Comparison of ENCODE assay signal across 20 cellular contexts in the genomic region with DNA sequence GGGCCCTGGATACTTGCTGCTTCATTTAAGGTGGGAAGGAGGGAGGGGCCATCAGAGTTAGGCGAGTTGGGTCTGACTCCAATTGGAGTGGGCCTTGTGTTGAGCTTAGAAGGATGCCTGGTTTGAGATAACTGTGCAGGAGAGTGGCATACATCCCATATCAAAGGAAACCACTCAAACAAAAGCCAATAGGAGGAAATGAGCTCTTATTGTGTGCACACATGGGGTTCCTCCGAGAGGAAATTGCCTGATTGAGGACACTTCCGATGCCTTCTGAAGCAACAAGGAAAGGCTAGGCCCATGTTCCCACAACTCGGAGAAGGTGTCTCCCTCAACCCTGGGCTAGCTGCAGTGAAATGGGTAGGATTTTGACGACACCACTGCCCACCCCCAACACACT. TPM values are rescaled to one million over a fixed set of nuclear protein-coding genes. Genes with fewer than 3 reads are reported as not detected.
DNase-seq lines count a peak whose midpoint lies in the region; TF ChIP-seq lines count a peak whose summit lies in the region.
"Had no signal": no experiment of that assay in that cellular context is flagged by ENCODE, and none has a peak within 500 bp of the region (broad histone marks: within the 10 kb centered on the region; RNA-seq: fewer than 3 reads in every experiment).

No MANE protein-coding gene starts in this region.

- no peak overlapping the region for H2AFZ ChIP-seq in mammary epithelial cell (ENCODE audit: low read depth, low read length)
- no peak overlapping the region for H2AFZ ChIP-seq in hepatocyte

- no peak overlapping the region for H3K4me3 Mint-ChIP-seq in T-helper 2 cell treated with Interferon-gamma antibody and Interleukin-4, amounts not matched to agents 5 μg/mL and 100 μg/mL, for 36 hours
- H3K4me3 Mint-ChIP-seq: activated naive CD8-positive, alpha-beta T cell; immature natural killer cell had no signal

- H4K20me1 ChIP-seq in mammary epithelial cell (ENCODE audit: insufficient read depth, low read length) (no peaks in the 10 kb centered on the region), hepatocyte (ENCODE audit: insufficient read depth, poor library complexity, severe bottlenecking) (peaks cover 33% of the 10 kb centered on the region)

- peaks cover 12 to 35% of the 10 kb centered on the region in 2 donors for H3K4me1 ChIP-seq in breast epithelium
- H3K4me1 ChIP-seq in mammary epithelial cell (ENCODE audit: insufficient read depth, low read length) = peaks cover 27% of the 10 kb centered on the region
- peaks cover 60% of the 10 kb centered on the region for H3K4me1 ChIP-seq in hepatocyte (ENCODE audit: insufficient read depth)
- peaks cover 0 to 99% (median 96%) of the 10 kb centered on the region in 4 donors for H3K4me1 ChIP-seq in sigmoid colon
- H3K4me1 ChIP-seq in prostate gland (replicated peaks) = no peaks in the 10 kb centered on the region

- no peak overlapping the region for H3K27ac Mint-ChIP-seq in T-helper 2 cell treated with Interferon-gamma antibody and Interleukin-4, amounts not matched to agents 5 μg/mL and 100 μg/mL, for 36 hours
- H3K27ac Mint-ChIP-seq: activated naive CD8-positive, alpha-beta T cell; CD14-positive monocyte; immature natural killer cell had no signal

- no peaks in the 10 kb centered on the region for H3K9me3 ChIP-seq in breast epithelium
- no peaks in the 10 kb centered on the region for H3K9me3 ChIP-seq in mammary epithelial cell (replicated peaks; ENCODE audit: insufficient read depth, low read length)
- no peaks in the 10 kb centered on the region for H3K9me3 ChIP-seq in hepatocyte (ENCODE audit: low read depth)
- no peaks in the 10 kb centered on the region for H3K9me3 ChIP-seq in sigmoid colon
- no peaks in the 10 kb centered on the region for H3K9me3 ChIP-seq in prostate gland

- H3K79me2 ChIP-seq in mammary epithelial cell (ENCODE audit: insufficient read depth, low read length) (peaks cover 87% of the 10 kb centered on the region), hepatocyte (peaks cover 82% of the 10 kb centered on the region)

- TF ChIP-seq EP300 in sigmoid colon (IDR thresholded peaks at IDR 0.05) = no peak

- in situ Hi-C loops in mammary epithelial cell (cut with MboI; ENCODE audit: low sequenced_read_pairs in 2 of 2) = no loop called here

- H3K9me3 Mint-ChIP-seq in T-helper 2 cell treated with Interferon-gamma antibody and Interleukin-4, amounts not matched to agents 5 μg/mL and 100 μg/mL, for 36 hours = no peaks in the 10 kb centered on the region
- H3K9me3 Mint-ChIP-seq: immature natural killer cell had no signal

- H3K27me3 ChIP-seq in breast epithelium (no peaks in the 10 kb centered on the region), mammary epithelial cell (ENCODE audit: insufficient read depth, low read length) (no peaks in the 10 kb centered on the region), hepatocyte (no peaks in the 10 kb centered on the region), sigmoid colon (no peaks in the 10 kb centered on the region), prostate gland (replicated peaks; ENCODE audit: insufficient read depth) (no peaks in the 10 kb centered on the region)

- TF ChIP-seq CTCF in breast epithelium (IDR thresholded peaks at IDR 0.05) (no peak), mammary epithelial cell (conservative IDR thresholded peaks at IDR 0.05 in 1 of 2, IDR thresholded peaks at IDR 0.05 in 1 of 2; ENCODE audit: extremely low read depth in 1 of 2, insufficient read depth in 1 of 2, low read depth in 1 of 2, low read length in 2 of 2) (no peak), hepatocyte (IDR thresholded peaks at IDR 0.05; ENCODE audit: poor library complexity) (no peak), sigmoid colon (IDR thresholded peaks at IDR 0.05) (no peak), prostate gland (IDR thresholded peaks at IDR 0.05) (no peak), GM20000 (IDR thresholded peaks at IDR 0.05; ENCODE audit: extremely low read depth, missing control alignments) (no peak)

- no TSS peak for BruUV-seq in mammary epithelial cell (replicated peaks; lab: Mats Ljungman, UMichigan)

- dilution Hi-C loops in mammary epithelial cell (cut with HindIII; ENCODE audit: low sequenced_read_pairs) = no loop called here

- no peak for TF ChIP-seq POLR2A in breast epithelium (IDR thresholded peaks at IDR 0.05)
- TF ChIP-seq POLR2A in sigmoid colon (IDR thresholded peaks at IDR 0.05) = no peak
- no peak for TF ChIP-seq POLR2A in prostate gland (IDR thresholded peaks at IDR 0.05)

- intact Hi-C loops in breast epithelium (cut with DNase I; ENCODE audit: low total_unique reads) (no loop called here), mammary epithelial cell (cut with micrococcal nuclease) (no loop called here), sigmoid colon (cut with DNase I) (no loop called here), prostate gland (cut with DNase I) (loop anchor here (5.0 kb wide), 1 partner anchor 36 kb away; no protein-coding TSS in a partner anchor)

- H3K4me2 ChIP-seq in mammary epithelial cell (ENCODE audit: insufficient read depth, low read depth, low read length) (no peak overlapping the region), hepatocyte (no peak overlapping the region)

- peaks cover 32% of the 10 kb centered on the region for H3K4me1 Mint-ChIP-seq in T-helper 2 cell treated with Interferon-gamma antibody and Interleukin-4, amounts not matched to agents 5 μg/mL and 100 μg/mL, for 36 hours (ENCODE audit: low read depth)

- H3K27me3 Mint-ChIP-seq in T-helper 2 cell treated with Interferon-gamma antibody and Interleukin-4, amounts not matched to agents 5 μg/mL and 100 μg/mL, for 36 hours (ENCODE audit: low read depth) = no peaks in the 10 kb centered on the region
- H3K27me3 Mint-ChIP-seq: activated naive CD8-positive, alpha-beta T cell had no signal

- H3K27ac ChIP-seq in breast epithelium (peak overlapping the region; percentile 74 to 84), mammary epithelial cell (ENCODE audit: insufficient read depth, low read depth, low read length) (no peak overlapping the region), hepatocyte (peak overlapping the region; percentile 33), sigmoid colon (peak overlapping the region; percentile 75 to 85 (median 81)), prostate gland (no peak overlapping the region)

- no peaks in the 10 kb centered on the region for H3K9me2 ChIP-seq in hepatocyte (replicated peaks; ENCODE audit: insufficient read depth)

- H3K36me3 Mint-ChIP-seq in T-helper 2 cell treated with Interferon-gamma antibody and Interleukin-4, amounts not matched to agents 5 μg/mL and 100 μg/mL, for 36 hours (ENCODE audit: low read depth) = peaks cover 5% of the 10 kb centered on the region
- H3K36me3 Mint-ChIP-seq: immature natural killer cell had no signal

- CTCF ChIA-PET in mammary epithelial cell (lab: Charles Lee; ENCODE audit: low non-redundant PET) = no interaction called here

- H3K9ac ChIP-seq in mammary epithelial cell (ENCODE audit: insufficient read depth, low read length) = no peak overlapping the region

- no peaks in the 10 kb centered on the region for H3K36me3 ChIP-seq in breast epithelium
- H3K36me3 ChIP-seq in mammary epithelial cell (ENCODE audit: insufficient read depth, low read length) = no peaks in the 10 kb centered on the region
- H3K36me3 ChIP-seq in hepatocyte (replicated peaks; ENCODE audit: insufficient read depth, low read depth) = no peaks in the 10 kb centered on the region
- no peaks in the 10 kb centered on the region for H3K36me3 ChIP-seq in sigmoid colon
- H3K36me3 ChIP-seq in prostate gland = no peaks in the 10 kb centered on the region

- WGBS in mammary epithelial cell (ENCODE audit: low coverage, missing lambda C conversion rate) = 75% methylated on average over 4 of the region's 5 CpGs
- 98% methylated on average over 5 of the region's 5 CpGs for WGBS in hepatocyte (ENCODE audit: low lambda C conversion rate, missing lambda C conversion rate)
- WGBS in sigmoid colon, 2 donors = 81 to 90% methylated on average over 5 of the region's 5 CpGs
- 89% methylated on average over 5 of the region's 5 CpGs for WGBS in prostate gland

- no peak overlapping the region for H3K4me3 ChIP-seq in breast epithelium
- no peak overlapping the region for H3K4me3 ChIP-seq in mammary epithelial cell (replicated peaks in 1 of 3; ENCODE audit: insufficient read depth in 1 of 3, low read depth in 2 of 3, low read length in 3 of 3)
- no peak overlapping the region for H3K4me3 ChIP-seq in hepatocyte
- H3K4me3 ChIP-seq in sigmoid colon = no peak overlapping the region
- H3K4me3 ChIP-seq in prostate gland = no peak overlapping the region

- DNase-seq in breast epithelium (ENCODE audit: low spot score in 2 of 2) = no peak
- no peak for DNase-seq in mammary epithelial cell
- no peak for DNase-seq in hepatocyte (ENCODE audit: low spot score)
- no peak for DNase-seq in sigmoid colon
- DNase-seq in T-helper 2 cell treated with Interferon-gamma antibody and Interleukin-4, amounts not matched to agents 5 μg/mL and 100 μg/mL, for 36 hours (ENCODE audit: low spot score) = no peak
- no peak for DNase-seq in prostate gland (ENCODE audit: low spot score)
- DNase-seq in HUDEP-2 (lab: John Stamatoyannopoulos, UW; ENCODE audit: unreplicated experiment in 76 of 76) = no peak
- DNase-seq in GM20000 (ENCODE audit: low spot score) = no peak
- DNase-seq: 8988T; activated CD4-positive, alpha-beta T cell treated with anti-CD3 and anti-CD28 coated beads, Interleukin-2, amount 50 U/mL, for 1 hour; activated T-cell treated with anti-CD3 and anti-CD28 coated beads, Interleukin-2, amount 50 U/mL, for 1 hour; central memory CD4-positive, alpha-beta T cell; DMS79 treated with DMSO at 0.1 percent for 48 hours; immature natural killer cell; Kasumi-1; NCI-H1436 treated with DMSO at 0.1 percent for 48 hours; NCI-H446; stimulated activated naive CD8-positive, alpha-beta T cell treated with anti-CD3 and anti-CD28 coated beads, Interleukin-15, Interleukin-2, amounts not matched to agents 100 U/mL and 50 U/mL, for 24 hours had no signal

RNA-seq across cellular contexts. Expression of a gene that starts 19.6 kb away (rescaled TPM):
- total RNA-seq in breast epithelium (100 to 1,000 TPM in 2 of 3 donors, 10 to 100 TPM in 1; 68.5 to 131 (median 120) TPM), mammary epithelial cell (100 to 1,000 TPM in 1 of 2 donors, 10 to 100 TPM in 1; 37.5 to 125 TPM), hepatocyte (96.8 and 97.9 TPM in 2 replicates), sigmoid colon (100 to 1,000 TPM in 1 of 4 donors, 10 to 100 TPM in 3; 84.7 to 110 (median 95.1) TPM), prostate gland (10 to 100 TPM; 59.1 to 85.7 TPM)
- polyA plus RNA-seq in mammary epithelial cell (20.0 TPM), hepatocyte (27.4 and 33.8 TPM in 2 replicates), sigmoid colon (10 to 100 TPM; 11.8 to 16.2 (median 14.8) TPM)
- 33.9 TPM for polyA minus RNA-seq in mammary epithelial cell

Comparison
In these comparisons a context has a peak if more than half of its experiments do, and no peak if none do; other contexts are left out.
1. H3K27ac ChIP-seq: peak in breast epithelium (2 of 2), hepatocyte (single experiment) and sigmoid colon (4 of 4); none in mammary epithelial cell (single experiment) and prostate gland (0 of 2).